ENCODE assay signal across 1 cellular context in genomic region chr1:77558591-77559164, GRCh38.
A peak's percentile ranks its signal among the peaks of the same experiment; 100 is the strongest.
TF ChIP-seq lines count a peak whose summit lies in the region.

No MANE protein-coding gene starts in this region.

TF ChIP-seq in GM12878, 131 proteins besides CTCF, POLR2A, EP300 and RAD21:
- TF ChIP-seq POLR2AphosphoS5 (IDR thresholded peaks at IDR 0.05; ENCODE audit: low read length) (0 out of 2 replicates have a peak, but pooled peaks have one; percentile 31), RB1 (IDR thresholded peaks at IDR 0.05; ENCODE audit: borderline replicate concordance) (no peak)
